ENCODE assay signal across 9 cellular contexts in the genomic region with DNA sequence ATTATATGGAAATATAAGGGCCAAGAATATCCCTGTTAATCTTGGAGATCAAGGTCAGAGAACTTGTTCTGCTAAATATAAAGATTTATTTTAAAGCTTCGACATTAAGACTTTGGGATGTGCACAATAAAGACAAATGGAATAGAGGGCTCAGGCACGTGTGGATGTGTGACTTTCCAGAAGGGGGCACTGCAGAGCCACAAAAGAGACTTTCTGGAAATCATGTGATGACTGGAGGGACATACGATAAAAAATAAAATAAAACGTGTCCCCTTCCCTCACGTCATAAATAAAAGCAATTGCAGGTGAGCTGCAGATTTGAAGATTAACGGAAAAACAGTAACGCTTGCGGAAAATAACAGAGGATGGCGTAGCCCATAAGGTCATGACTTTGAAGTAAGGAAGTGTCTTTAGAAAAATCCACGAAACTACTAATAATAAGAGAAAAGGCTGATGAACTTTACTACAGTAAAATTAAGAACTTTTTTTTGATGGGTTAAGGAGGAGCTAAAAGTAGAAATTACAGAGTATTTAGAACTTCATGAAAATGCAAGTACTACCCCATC. TPM values are rescaled to one million over a fixed set of nuclear protein-coding genes. Genes with fewer than 3 reads are reported as not detected.
DNase-seq lines count a peak whose midpoint lies in the region; ATAC-seq, FAIRE-seq and TF ChIP-seq lines count a peak whose summit lies in the region.
"Had no signal": no experiment of that assay in that cellular context is flagged by ENCODE, and none has a peak within 500 bp of the region (broad histone marks: within the 10 kb centered on the region; RNA-seq: fewer than 3 reads in every experiment).

No MANE protein-coding gene starts in this region.

- no peaks in the 10 kb centered on the region for H3K9me3 ChIP-seq in lung (ENCODE audit: control insufficient read depth in 2 of 2, insufficient read depth in 1 of 2, low read length in 1 of 2)
- H3K9me3 ChIP-seq: ovary had no signal

- H3K27ac ChIP-seq in lung (ENCODE audit: low read depth in 1 of 2, low read length in 1 of 2) = no peak overlapping the region
- H3K27ac ChIP-seq: ovary had no signal

- no peaks in the 10 kb centered on the region for H3K4me1 ChIP-seq in lung (ENCODE audit: control insufficient read depth in 2 of 2, insufficient read depth in 2 of 2, low read length in 2 of 2)

- FAIRE-seq in bronchial epithelial cell (lab: Jason Lieb, UNC) = no peak
- FAIRE-seq in frontal cortex (lab: Jason Lieb, UNC) = no peak

- H3K36me3 Mint-ChIP-seq in CD14-positive monocyte = no peaks in the 10 kb centered on the region
- H3K36me3 Mint-ChIP-seq in T-helper 2 cell treated with Interferon-gamma antibody and Interleukin-4, amounts not matched to agents 5 μg/mL and 100 μg/mL, for 36 hours (ENCODE audit: low read depth) = no peaks in the 10 kb centered on the region

- 37 to 43% methylated on average over 10 of the region's 10 CpGs for WGBS in lung, 2 donors

- H3K27me3 ChIP-seq in bronchial epithelial cell (ENCODE audit: control insufficient read depth, insufficient read depth, low read length) (no peaks in the 10 kb centered on the region), lung (ENCODE audit: control insufficient read depth, insufficient read depth) (no peaks in the 10 kb centered on the region)
- H3K27me3 ChIP-seq: ovary had no signal

- H3K4me1 Mint-ChIP-seq in CD14-positive monocyte = peaks cover 3% of the 10 kb centered on the region
- H3K4me1 Mint-ChIP-seq in T-helper 2 cell treated with Interferon-gamma antibody and Interleukin-4, amounts not matched to agents 5 μg/mL and 100 μg/mL, for 36 hours (ENCODE audit: low read depth) = peaks cover 6% of the 10 kb centered on the region
- peaks cover 6% of the 10 kb centered on the region for H3K4me1 Mint-ChIP-seq in stimulated activated naive CD8-positive, alpha-beta T cell treated with anti-CD3 and anti-CD28 coated beads, Interleukin-15, amount 100 ng/mL, for 72 hours

- POLR2A ChIA-PET in HEK293T (lab: Yijun Ruan, JAX) = no interaction called here

- DNase-seq in CD14-positive monocyte (ENCODE audit: low spot score) = no peak
- no peak for DNase-seq in HEK293T (ENCODE audit: extremely low spot score)
- peak; percentile 29 for DNase-seq in T-helper 2 cell treated with Interferon-gamma antibody and Interleukin-4, amounts not matched to agents 5 μg/mL and 100 μg/mL, for 36 hours (ENCODE audit: low spot score)
- DNase-seq in bronchial epithelial cell (ENCODE audit: low read depth) = peak; percentile 27
- no peak for DNase-seq in lung (ENCODE audit: low spot score)
- peak; percentile 55 to 61 for DNase-seq in stimulated activated naive CD8-positive, alpha-beta T cell treated with anti-CD3 and anti-CD28 coated beads, Interleukin-15, amount 100 ng/mL, for 72 hours
- no peak for DNase-seq in 8988T
- no peak for DNase-seq in frontal cortex (ENCODE audit: low spot score in 2 of 2)

- H3K4me3 ChIP-seq in bronchial epithelial cell (ENCODE audit: low read depth, low read length) (no peak overlapping the region), lung (no peak overlapping the region)
- H3K4me3 ChIP-seq: ovary had no signal

- intact Hi-C loops in CD14-positive monocyte (cut with micrococcal nuclease) = no loop called here

- H3K9me3 Mint-ChIP-seq in CD14-positive monocyte = peaks cover 0 to 3% (median 0%) of the 10 kb centered on the region in 7 donors
- no peaks in the 10 kb centered on the region for H3K9me3 Mint-ChIP-seq in T-helper 2 cell treated with Interferon-gamma antibody and Interleukin-4, amounts not matched to agents 5 μg/mL and 100 μg/mL, for 36 hours
- H3K9me3 Mint-ChIP-seq in stimulated activated naive CD8-positive, alpha-beta T cell treated with anti-CD3 and anti-CD28 coated beads, Interleukin-15, amount 100 ng/mL, for 72 hours = no peaks in the 10 kb centered on the region

- TF ChIP-seq CTCF in CD14-positive monocyte (IDR thresholded peaks at IDR 0.05) (peak; percentile 75), bronchial epithelial cell (IDR thresholded peaks at IDR 0.05; ENCODE audit: insufficient read depth, low read length, severe bottlenecking) (peak; percentile 47), lung (IDR thresholded peaks at IDR 0.05; ENCODE audit: control extremely low read depth, extremely low read depth) (peak; percentile 48)

- CTCF ChIA-PET in HEK293T (lab: Yijun Ruan, JAX) = interaction anchor here (0.6 to 1.4 kb wide), 6 partner anchors 9 to 336 kb away, joined by 3 to 4 read pairs (median 3); a partner anchor contains a TSS

- H3K36me3 ChIP-seq in bronchial epithelial cell (ENCODE audit: control insufficient read depth, insufficient read depth, low read length) (no peaks in the 10 kb centered on the region), lung (ENCODE audit: control insufficient read depth in 2 of 2, insufficient read depth in 2 of 2, low read length in 2 of 2) (no peaks in the 10 kb centered on the region)
- H3K36me3 ChIP-seq: ovary had no signal

- H3K4me3 Mint-ChIP-seq in CD14-positive monocyte = peak overlapping the region in 1 of 2 donors; percentile 59
- no peak overlapping the region for H3K4me3 Mint-ChIP-seq in T-helper 2 cell treated with Interferon-gamma antibody and Interleukin-4, amounts not matched to agents 5 μg/mL and 100 μg/mL, for 36 hours
- H3K4me3 Mint-ChIP-seq in stimulated activated naive CD8-positive, alpha-beta T cell treated with anti-CD3 and anti-CD28 coated beads, Interleukin-15, amount 100 ng/mL, for 72 hours = peak overlapping the region; percentile 16 to 17

- no peak for ATAC-seq in lung (ENCODE audit: insufficient read depth, low FRiP score)
- ATAC-seq in stimulated activated naive CD8-positive, alpha-beta T cell treated with anti-CD3 and anti-CD28 coated beads, Interleukin-15, amount 100 ng/mL, for 72 hours = no peak

- peaks cover 1 to 11% (median 7%) of the 10 kb centered on the region in 3 donors for H3K27me3 Mint-ChIP-seq in CD14-positive monocyte (ENCODE audit: low read depth in 3 of 3)
- H3K27me3 Mint-ChIP-seq in T-helper 2 cell treated with Interferon-gamma antibody and Interleukin-4, amounts not matched to agents 5 μg/mL and 100 μg/mL, for 36 hours (ENCODE audit: low read depth) = peaks cover 2% of the 10 kb centered on the region
- no peaks in the 10 kb centered on the region for H3K27me3 Mint-ChIP-seq in stimulated activated naive CD8-positive, alpha-beta T cell treated with anti-CD3 and anti-CD28 coated beads, Interleukin-15, amount 100 ng/mL, for 72 hours

- H3K27ac Mint-ChIP-seq in CD14-positive monocyte = no peak overlapping the region
- H3K27ac Mint-ChIP-seq in T-helper 2 cell treated with Interferon-gamma antibody and Interleukin-4, amounts not matched to agents 5 μg/mL and 100 μg/mL, for 36 hours = no peak overlapping the region
- H3K27ac Mint-ChIP-seq in stimulated activated naive CD8-positive, alpha-beta T cell treated with anti-CD3 and anti-CD28 coated beads, Interleukin-15, amount 100 ng/mL, for 72 hours = peak overlapping the region in 1 of 2 donors; percentile 14

TF ChIP-seq in HEK293T, 16 proteins besides CTCF, POLR2A, EP300 and RAD21:
- TF ChIP-seq LEF1 (IDR thresholded peaks at IDR 0.05; ENCODE audit: borderline replicate concordance) (no peak), L3MBTL2 (conservative IDR thresholded peaks at IDR 0.05) (peak; percentile 48; the same call in 1 of the 2 replicates)

RNA-seq across cellular contexts. Expression of a gene that starts 9.4 kb away (rescaled TPM):
- polyA plus RNA-seq in CD14-positive monocyte (1 to 10 TPM; 2.6 to 3.0 TPM), lung (10 to 100 TPM; 19.0 to 28.4 TPM)
- total RNA-seq in bronchial epithelial cell (8.1 and 10.5 TPM in 2 replicates), lung (10 to 100 TPM; 36.7 to 45.7 TPM), frontal cortex (11.0 TPM)

RNA-seq across cellular contexts. Expression of a gene that starts 41.2 kb away (rescaled TPM):
- not detected for polyA plus RNA-seq in CD14-positive monocyte
- total RNA-seq in bronchial epithelial cell = 0.13 and 0.79 TPM in 2 replicates
- 10 to 100 TPM in 1 of 2 donors, 1 to 10 TPM in 1; 7.4 to 35.7 TPM for total RNA-seq in lung
- polyA plus RNA-seq in lung = 10 to 100 TPM; 24.3 to 84.5 TPM
- total RNA-seq in frontal cortex = 0.41 TPM

RNA-seq across cellular contexts. Expression of a gene that starts 55.6 kb away (rescaled TPM):
- polyA plus RNA-seq in CD14-positive monocyte (10 to 100 TPM; 10.6 to 14.3 TPM), lung (10 to 100 TPM in 1 of 2 donors, 1 to 10 TPM in 1; 8.5 to 66.0 TPM)
- total RNA-seq in bronchial epithelial cell (60.0 and 114 TPM in 2 replicates), lung (10 to 100 TPM; 31.4 to 75.8 TPM), frontal cortex (17.5 TPM)

Comparison
In these comparisons a context has a peak if more than half of its experiments do, and no peak if none do; other contexts are left out.
1. DNase-seq: peak in T-helper 2 cell treated with Interferon-gamma antibody and Interleukin-4, amounts not matched to agents 5 μg/mL and 100 μg/mL, for 36 hours (single experiment), bronchial epithelial cell (single experiment) and stimulated activated naive CD8-positive, alpha-beta T cell treated with anti-CD3 and anti-CD28 coated beads, Interleukin-15, amount 100 ng/mL, for 72 hours (2 of 2); none in CD14-positive monocyte (single experiment), HEK293T (single experiment), lung (single experiment), 8988T (single experiment) and frontal cortex (0 of 2).
2. Peak in every context shown above with its lines, with median percentiles within 50 percentile points of each other: CTCF ChIP-seq.